In genomic region chr19:38989066-38989605, GRCh38 we compare ENCODE assay signal across 12 cellular contexts. TPM values are rescaled to one million over a fixed set of nuclear protein-coding genes. Genes with fewer than 3 reads are reported as not detected.
DNase-seq lines count a peak whose midpoint lies in the region; ATAC-seq, FAIRE-seq and TF ChIP-seq lines count a peak whose summit lies in the region.
"Had no signal": no experiment of that assay in that cellular context is flagged by ENCODE, and none has a peak within 500 bp of the region (broad histone marks: within the 10 kb centered on the region; RNA-seq: fewer than 3 reads in every experiment).

No MANE protein-coding gene starts in this region.

- FAIRE-seq in K562 (lab: Jason Lieb, UNC), result no peak
- no peak for FAIRE-seq in frontal cortex (lab: Jason Lieb, UNC)

- no peak overlapping the region for H2AFZ ChIP-seq in K562 (ENCODE audit: low read depth, low read length)

- no peaks in the 10 kb centered on the region for H3K9me1 ChIP-seq in K562 (ENCODE audit: control insufficient read depth, insufficient read depth, low read length)

- 3% methylated on average over 10 of the region's 12 CpGs for WGBS in K562 (ENCODE audit: insufficient coverage, low coverage, missing lambda C conversion rate)

- no peak for TF ChIP-seq EP300 in K562 (IDR thresholded peaks at IDR 0.05; ENCODE audit: low read length)

- peak overlapping the region; percentile 42 for H3K4me3 Mint-ChIP-seq in nephron progenitor cell
- H3K4me3 Mint-ChIP-seq: activated naive CD4-positive, alpha-beta T cell treated with anti-CD3 and anti-CD28 coated beads for 36 hours had no signal

- TF ChIP-seq POLR2A in K562 (conservative IDR thresholded peaks at IDR 0.05), result no peak

- peak; percentile 63 for ATAC-seq in K562

- no peak for TF ChIP-seq CTCF in K562 (IDR thresholded peaks at IDR 0.05 in 2 of 3, conservative IDR thresholded peaks at IDR 0.05 in 1 of 3; ENCODE audit: insufficient read depth in 2 of 3, low read depth in 1 of 3, low read length in 3 of 3)
- TF ChIP-seq CTCF in nephron progenitor cell (IDR thresholded peaks at IDR 0.05), result no peak
- no peak for TF ChIP-seq CTCF in GM20000 (IDR thresholded peaks at IDR 0.05; ENCODE audit: extremely low read depth, missing control alignments)

- peaks cover 6 to 37% of the 10 kb centered on the region in 2 experiments; a peak in 4 of 5 replicates for H3K27me3 ChIP-seq in K562 (ENCODE audit: control insufficient read depth in 2 of 2, insufficient read depth in 2 of 2, low read length in 2 of 2)

- H3K79me2 ChIP-seq in K562 (ENCODE audit: control insufficient read depth, insufficient read depth, low read length), result no peaks in the 10 kb centered on the region

- POLR2A ChIA-PET in K562 (lab: Yijun Ruan, JAX), result interaction anchor here (0.8 kb wide), 2 partner anchors 8 to 14 kb away, joined by 4 to 6 read pairs; partner anchors contain the start of gene FBXO17

- peak overlapping the region; percentile 100 for H3K27ac Mint-ChIP-seq in nephron progenitor cell
- H3K27ac Mint-ChIP-seq: activated naive CD4-positive, alpha-beta T cell treated with anti-CD3 and anti-CD28 coated beads for 36 hours had no signal

- H3K27ac ChIP-seq in K562 (ENCODE audit: extremely low read depth, low read depth, low read length), result no peak overlapping the region
- H3K27ac ChIP-seq: epithelial cell of prostate, spleen had no signal

- H3K4me1 ChIP-seq in K562 (replicated peaks in 1 of 2; ENCODE audit: control insufficient read depth in 2 of 2, insufficient read depth in 2 of 2, low read length in 2 of 2), result peaks cover 0 to 5% of the 10 kb centered on the region in 2 experiments; a peak in 1 of 5 replicates
- H3K4me1 ChIP-seq: spleen had no signal

- no peaks in the 10 kb centered on the region for H3K9me3 ChIP-seq in K562 (replicated peaks; ENCODE audit: control insufficient read depth, insufficient read depth, low read depth, low read length)

- H3K9me3 Mint-ChIP-seq in nephron progenitor cell, result peaks cover 19% of the 10 kb centered on the region

- in situ Hi-C loops in K562 (cut with MboI), result no loop called here

- no peak for TF ChIP-seq RAD21 in K562 (CRISPR knock-in tag; conservative IDR thresholded peaks at IDR 0.05 in 1 of 2, IDR thresholded peaks at IDR 0.05 in 1 of 2)

- CTCF ChIA-PET in K562 (lab: Yijun Ruan, JAX; ENCODE audit: low intra/inter-chr PET ratio), result no interaction called here

- H3K4me2 ChIP-seq in K562 (ENCODE audit: insufficient read depth, low read length), result no peak overlapping the region

- H3K4me1 Mint-ChIP-seq in nephron progenitor cell, result peaks cover 58% of the 10 kb centered on the region

- H3K9ac ChIP-seq in K562 (ENCODE audit: insufficient read depth in 1 of 2, low read depth in 2 of 2, low read length in 2 of 2), result peak overlapping the region in 1 of 2 experiments; percentile 71; a peak in 1 of 4 replicates

- H3K27me3 Mint-ChIP-seq in nephron progenitor cell (ENCODE audit: low read depth, poor library complexity), result peaks cover 12% of the 10 kb centered on the region

- no peaks in the 10 kb centered on the region for H4K20me1 ChIP-seq in K562 (replicated peaks; ENCODE audit: control insufficient read depth, insufficient read depth, low read length)

- no peak overlapping the region for H3K4me3 ChIP-seq in K562
- H3K4me3 ChIP-seq: spleen had no signal

- no peaks in the 10 kb centered on the region for H3K36me3 Mint-ChIP-seq in nephron progenitor cell (ENCODE audit: low read depth)

- intact Hi-C loops in K562 (cut with micrococcal nuclease), result no loop called here

- peak; percentile 22 for DNase-seq in EL
- peak; percentile 87 for DNase-seq in NCI-H2171 (lab: John Stamatoyannopoulos, UW)
- DNase-seq in K562 (ENCODE audit: extremely low read depth in 1 of 4, low spot score in 3 of 4), result peak in 1 of 4 experiments; percentile 21
- DNase-seq in nephron progenitor cell, result peak; percentile 80
- no peak for DNase-seq in NCI-H774 (lab: John Stamatoyannopoulos, UW)
- DNase-seq in KG1 (lab: John Stamatoyannopoulos, UW), result no peak
- DNase-seq in GM20000 (ENCODE audit: low spot score), result no peak
- no peak for DNase-seq in frontal cortex (ENCODE audit: low spot score in 2 of 2)
- DNase-seq: activated CD4-positive, CD25-positive, alpha-beta regulatory T cell; activated naive CD4-positive, alpha-beta T cell treated with anti-CD3 and anti-CD28 coated beads for 36 hours; spleen had no signal

- no peaks in the 10 kb centered on the region for H3K36me3 ChIP-seq in K562 (ENCODE audit: control insufficient read depth, insufficient read depth, low read length)
- H3K36me3 ChIP-seq: spleen had no signal

- BruUV-seq in K562 (replicated peaks; lab: Mats Ljungman, UMichigan), result no TSS peak

RNA-seq across cellular contexts. Expression of gene FBXO17, which starts 13.6 kb away (rescaled TPM):
- total RNA-seq in K562 (2011; cell fraction: chromatin; rRNA removed; ENCODE audit: low replicate concordance), result 34.4 and 55.5 TPM in 2 replicates
- 36.2 and 40.0 TPM in 2 replicates for total RNA-seq in K562 (2011; cell fraction: nucleolus; rRNA removed)
- total RNA-seq in K562 (2011; cell fraction: nucleoplasm; rRNA removed), result 47.3 and 49.4 TPM in 2 replicates
- total RNA-seq in K562 (2014; rRNA removed) (20.3 and 22.2 TPM in 2 replicates), K562 (2014; rRNA removed; fragmentation: Illumina TruSeq; extraction: Trizol) (8.8 and 12.2 TPM in 2 replicates), K562 (2015; rRNA removed; fragmentation: Illumina TruSeq; extraction: Trizol) (13.9 and 14.3 TPM in 2 replicates), K562 (2021) (25.0 and 27.1 TPM in 2 replicates), frontal cortex (4.5 TPM)
- polyA plus RNA-seq in K562 (2011; rRNA removed) (19.0 and 26.6 TPM in 2 replicates), K562 (2014; fragmentation: Illumina TruSeq; extraction: Trizol) (20.1 and 24.9 TPM in 2 replicates), K562 (2014; fragmentation: Nextera tagmentation; extraction: Ambion mirVana) (1 to 10 TPM; 4.1 to 4.9 TPM), K562 (2014; rRNA removed) (19.9 and 21.9 TPM in 2 replicates)
- 17.3 and 30.3 TPM in 2 replicates for polyA plus RNA-seq in K562 (2011; cell fraction: cytosol; rRNA removed)
- polyA plus RNA-seq in K562 (2011; cell fraction: nucleus; rRNA removed), result 48.1 and 51.6 TPM in 2 replicates
- 26.6 and 27.5 TPM in 2 replicates for polyA plus RNA-seq in K562 (2012)
- polyA minus RNA-seq in K562 (2011; rRNA and poly(A)+ RNA removed), result 7.0 and 8.0 TPM in 2 replicates
- 7.3 and 10.3 TPM in 2 replicates for polyA minus RNA-seq in K562 (2011; cell fraction: cytosol; rRNA and poly(A)+ RNA removed)
- polyA minus RNA-seq in K562 (2011; cell fraction: nucleus; rRNA and poly(A)+ RNA removed), result 11.4 and 13.1 TPM in 2 replicates

RNA-seq across cellular contexts. Expression of gene FBXO27, which starts 43.2 kb away (rescaled TPM):
- total RNA-seq in K562 (2011; cell fraction: chromatin; rRNA removed; ENCODE audit: low replicate concordance), result 2.8 and 7.1 TPM in 2 replicates
- total RNA-seq in K562 (2011; cell fraction: nucleolus; rRNA removed), result 5.2 and 5.3 TPM in 2 replicates
- 1.9 and 6.1 TPM in 2 replicates for total RNA-seq in K562 (2011; cell fraction: nucleoplasm; rRNA removed)
- total RNA-seq in K562 (2014; rRNA removed) (3.7 and 9.0 TPM in 2 replicates), K562 (2014; rRNA removed; fragmentation: Illumina TruSeq; extraction: Trizol) (3.9 and 5.9 TPM in 2 replicates), K562 (2015; rRNA removed; fragmentation: Illumina TruSeq; extraction: Trizol) (5.0 and 5.6 TPM in 2 replicates), K562 (2021) (8.0 and 8.9 TPM in 2 replicates), frontal cortex (8.6 TPM)
- polyA plus RNA-seq in K562 (2011; rRNA removed) (6.3 and 12.6 TPM in 2 replicates), K562 (2014; fragmentation: Illumina TruSeq; extraction: Trizol) (5.8 and 11.0 TPM in 2 replicates), K562 (2014; fragmentation: Nextera tagmentation; extraction: Ambion mirVana) (1 to 10 TPM; 1.8 to 2.6 TPM), K562 (2014; rRNA removed) (6.3 and 7.9 TPM in 2 replicates)
- 16.7 and 23.5 TPM in 2 replicates for polyA plus RNA-seq in K562 (2011; cell fraction: cytosol; rRNA removed)
- 5.5 and 8.1 TPM in 2 replicates for polyA plus RNA-seq in K562 (2011; cell fraction: nucleus; rRNA removed)
- 3.7 and 6.1 TPM in 2 replicates for polyA plus RNA-seq in K562 (2012)
- polyA minus RNA-seq in K562 (2011; rRNA and poly(A)+ RNA removed), result 7.2 and 12.8 TPM in 2 replicates
- 5.6 and 7.3 TPM in 2 replicates for polyA minus RNA-seq in K562 (2011; cell fraction: cytosol; rRNA and poly(A)+ RNA removed)
- 2.0 and 2.2 TPM in 2 replicates for polyA minus RNA-seq in K562 (2011; cell fraction: nucleus; rRNA and poly(A)+ RNA removed)

RNA-seq across cellular contexts. Expression of gene MRPS12, which starts 58.4 kb away (rescaled TPM):
- 18.6 and 46.8 TPM in 2 replicates for total RNA-seq in K562 (2011; cell fraction: chromatin; rRNA removed; ENCODE audit: low replicate concordance)
- 67.2 and 67.4 TPM in 2 replicates for total RNA-seq in K562 (2011; cell fraction: nucleolus; rRNA removed)
- 46.9 and 47.3 TPM in 2 replicates for total RNA-seq in K562 (2011; cell fraction: nucleoplasm; rRNA removed)
- total RNA-seq in K562 (2014; rRNA removed) (174 and 225 TPM in 2 replicates), K562 (2014; rRNA removed; fragmentation: Illumina TruSeq; extraction: Trizol) (31.3 and 41.1 TPM in 2 replicates), K562 (2015; rRNA removed; fragmentation: Illumina TruSeq; extraction: Trizol) (91.9 and 92.7 TPM in 2 replicates), K562 (2021) (144 and 156 TPM in 2 replicates), frontal cortex (17.1 TPM)
- polyA plus RNA-seq in K562 (2011; rRNA removed) (52.0 and 68.0 TPM in 2 replicates), K562 (2014; fragmentation: Illumina TruSeq; extraction: Trizol) (42.9 and 93.5 TPM in 2 replicates), K562 (2014; fragmentation: Nextera tagmentation; extraction: Ambion mirVana) (10 to 100 TPM in 1 of 2 experiments, 1 to 10 TPM in 1; 8.1 to 34.5 TPM), K562 (2014; rRNA removed) (143 and 177 TPM in 2 replicates)
- polyA plus RNA-seq in K562 (2011; cell fraction: cytosol; rRNA removed), result 122 and 307 TPM in 2 replicates
- 53.5 and 73.2 TPM in 2 replicates for polyA plus RNA-seq in K562 (2011; cell fraction: nucleus; rRNA removed)
- polyA plus RNA-seq in K562 (2012), result 78.3 and 98.7 TPM in 2 replicates
- 16.9 and 20.7 TPM in 2 replicates for polyA minus RNA-seq in K562 (2011; rRNA and poly(A)+ RNA removed)
- polyA minus RNA-seq in K562 (2011; cell fraction: cytosol; rRNA and poly(A)+ RNA removed), result 41.0 and 46.2 TPM in 2 replicates
- polyA minus RNA-seq in K562 (2011; cell fraction: nucleus; rRNA and poly(A)+ RNA removed), result 23.0 and 36.5 TPM in 2 replicates

RNA-seq across cellular contexts. Expression of gene SARS2, which starts 58.6 kb away (rescaled TPM):
- 95.5 and 266 TPM in 2 replicates for total RNA-seq in K562 (2011; cell fraction: chromatin; rRNA removed; ENCODE audit: low replicate concordance)
- total RNA-seq in K562 (2011; cell fraction: nucleolus; rRNA removed), result 170 and 174 TPM in 2 replicates
- total RNA-seq in K562 (2011; cell fraction: nucleoplasm; rRNA removed), result 96.4 and 116 TPM in 2 replicates
- total RNA-seq in K562 (2014; rRNA removed) (32.2 and 39.5 TPM in 2 replicates), K562 (2014; rRNA removed; fragmentation: Illumina TruSeq; extraction: Trizol) (12.8 and 15.5 TPM in 2 replicates), K562 (2015; rRNA removed; fragmentation: Illumina TruSeq; extraction: Trizol) (36.3 and 38.0 TPM in 2 replicates), K562 (2021) (50.6 and 59.1 TPM in 2 replicates), frontal cortex (6.9 TPM)
- polyA plus RNA-seq in K562 (2011; rRNA removed) (31.3 and 55.5 TPM in 2 replicates), K562 (2014; fragmentation: Illumina TruSeq; extraction: Trizol) (31.7 and 55.2 TPM in 2 replicates), K562 (2014; fragmentation: Nextera tagmentation; extraction: Ambion mirVana) (1 to 10 TPM; 3.1 to 7.0 TPM), K562 (2014; rRNA removed) (55.5 and 60.3 TPM in 2 replicates)
- 42.5 and 85.9 TPM in 2 replicates for polyA plus RNA-seq in K562 (2011; cell fraction: cytosol; rRNA removed)
- polyA plus RNA-seq in K562 (2011; cell fraction: nucleus; rRNA removed), result 237 and 321 TPM in 2 replicates
- 39.9 and 57.3 TPM in 2 replicates for polyA plus RNA-seq in K562 (2012)
- 13.7 and 15.9 TPM in 2 replicates for polyA minus RNA-seq in K562 (2011; rRNA and poly(A)+ RNA removed)
- polyA minus RNA-seq in K562 (2011; cell fraction: cytosol; rRNA and poly(A)+ RNA removed), result 25.8 and 38.1 TPM in 2 replicates
- polyA minus RNA-seq in K562 (2011; cell fraction: nucleus; rRNA and poly(A)+ RNA removed), result 41.6 and 51.5 TPM in 2 replicates

Comparison
In these comparisons a context has a peak if more than half of its experiments do, and no peak if none do; other contexts are left out.
1. DNase-seq: peak in EL (single experiment), NCI-H2171 (single experiment) and nephron progenitor cell (single experiment); none in NCI-H774 (single experiment), KG1 (single experiment), GM20000 (single experiment) and frontal cortex (0 of 2).